1 cellular context compared by ENCODE assay signal in genomic region chr2:69804416-69804815, GRCh38.
TF ChIP-seq lines count a peak whose summit lies in the region.

No MANE protein-coding gene starts in this region.

TF ChIP-seq in H1, 55 proteins besides CTCF, POLR2A, EP300 and RAD21:
- TF ChIP-seq TAF7 (optimal IDR thresholded peaks at IDR 0.05; ENCODE audit: borderline replicate concordance, low read depth, low read length) (no peak), SIRT6 (IDR thresholded peaks at IDR 0.05; ENCODE audit: low read length) (no peak), TBP (IDR thresholded peaks at IDR 0.05; ENCODE audit: low read depth, low read length) (no peak), EZH2 (IDR thresholded peaks at IDR 0.05; ENCODE audit: low read depth, low read length, severe bottlenecking) (no peak), CHD2 (IDR thresholded peaks at IDR 0.05; ENCODE audit: low read length) (no peak), JUND (IDR thresholded peaks at IDR 0.05; ENCODE audit: low read length) (no peak), EGR1 (IDR thresholded peaks at IDR 0.05; ENCODE audit: borderline replicate concordance, low read depth, low read length) (no peak), TAF1 (IDR thresholded peaks at IDR 0.05; ENCODE audit: low read depth, low read length) (no peak), BRCA1 (IDR thresholded peaks at IDR 0.05; ENCODE audit: low read depth, low read length) (no peak), CBX5 (IDR thresholded peaks at IDR 0.05; ENCODE audit: low read depth, low read length) (no peak), KDM5A (IDR thresholded peaks at IDR 0.05; ENCODE audit: low read length) (no peak), JUN (IDR thresholded peaks at IDR 0.05; ENCODE audit: low read depth, low read length) (no peak), SRF (IDR thresholded peaks at IDR 0.05; ENCODE audit: low read depth, low read length) (no peak), MAX (IDR thresholded peaks at IDR 0.05) (no peak), KDM4A (IDR thresholded peaks at IDR 0.05; ENCODE audit: low read depth, low read length, severe bottlenecking) (no peak), SP4 (IDR thresholded peaks at IDR 0.05; ENCODE audit: low read length) (no peak), USF2 (IDR thresholded peaks at IDR 0.05; ENCODE audit: low read length) (no peak), MAFK (IDR thresholded peaks at IDR 0.05; ENCODE audit: low read depth, low read length) (no peak), HDAC6 (IDR thresholded peaks at IDR 0.05; ENCODE audit: low read depth, low read length) (no peak), ASH2L (IDR thresholded peaks at IDR 0.05; ENCODE audit: low read length) (no peak)
